9 cellular contexts compared by ENCODE assay signal in genomic region chr1:85579619-85580018, GRCh38. TPM values are rescaled to one million over a fixed set of nuclear protein-coding genes. Genes with fewer than 3 reads are reported as not detected.
A peak's percentile ranks its signal among the peaks of the same experiment; 100 is the strongest.
DNase-seq lines count a peak whose midpoint lies in the region; ATAC-seq and TF ChIP-seq lines count a peak whose summit lies in the region.
"Had no signal": no experiment of that assay in that cellular context is flagged by ENCODE, and none has a peak within 500 bp of the region (broad histone marks: within the 10 kb centered on the region; RNA-seq: fewer than 3 reads in every experiment).

No MANE protein-coding gene starts in this region.

- WGBS in hepatocyte (ENCODE audit: low lambda C conversion rate, missing lambda C conversion rate) = 13% methylated on average over 15 of the region's 15 CpGs
- WGBS in sigmoid colon, 2 donors = 11% methylated on average over 15 of the region's 15 CpGs

- intact Hi-C loops in sigmoid colon (cut with DNase I) = loop anchor here (2.0 to 10.0 kb wide), 3 partner anchors 82 to 635 kb away; partner anchors contain the start of gene DDAH1

- H3K9me3 Mint-ChIP-seq in natural killer cell treated with Interleukin-12 subunit alpha and Interleukin-12 subunit beta and Interleukin-15 and Interleukin-18, amount 100 ng/mL, for 72 hours = no peaks in the 10 kb centered on the region
- peaks cover 4% of the 10 kb centered on the region for H3K9me3 Mint-ChIP-seq in glutamatergic neuron (ENCODE audit: unreplicated experiment)

- H3K27me3 ChIP-seq in hepatocyte (peaks cover 11% of the 10 kb centered on the region), sigmoid colon (no peaks in the 10 kb centered on the region)

- H3K9me2 ChIP-seq in hepatocyte (replicated peaks; ENCODE audit: insufficient read depth) = no peaks in the 10 kb centered on the region

- H2AFZ ChIP-seq in hepatocyte = no peak overlapping the region

- no peak for TF ChIP-seq POLR2A in sigmoid colon (IDR thresholded peaks at IDR 0.05)

- H3K27ac Mint-ChIP-seq in natural killer cell treated with Interleukin-12 subunit alpha and Interleukin-12 subunit beta and Interleukin-15 and Interleukin-18, amount 100 ng/mL, for 72 hours = no peak overlapping the region
- no peak overlapping the region for H3K27ac Mint-ChIP-seq in glutamatergic neuron (ENCODE audit: unreplicated experiment)

- H3K4me3 ChIP-seq in hepatocyte (no peak overlapping the region), sigmoid colon (peak overlapping the region; percentile 24 to 87 (median 68))

- no peak for TF ChIP-seq EP300 in sigmoid colon (IDR thresholded peaks at IDR 0.05)

- no peaks in the 10 kb centered on the region for H3K9me3 ChIP-seq in hepatocyte (ENCODE audit: low read depth)
- no peaks in the 10 kb centered on the region for H3K9me3 ChIP-seq in sigmoid colon

- no peaks in the 10 kb centered on the region for H3K36me3 Mint-ChIP-seq in natural killer cell treated with Interleukin-12 subunit alpha and Interleukin-12 subunit beta and Interleukin-15 and Interleukin-18, amount 100 ng/mL, for 72 hours
- no peaks in the 10 kb centered on the region for H3K36me3 Mint-ChIP-seq in glutamatergic neuron (ENCODE audit: unreplicated experiment)

- DNase-seq in GM04504 (ENCODE audit: low read depth) = peak; percentile 43
- DNase-seq in amniotic epithelial cell (ENCODE audit: low read depth) = peak; percentile 58
- no peak for DNase-seq in hepatocyte (ENCODE audit: low spot score)
- peak; percentile 77 for DNase-seq in sigmoid colon
- DNase-seq in natural killer cell treated with Interleukin-12 subunit alpha and Interleukin-12 subunit beta and Interleukin-15 and Interleukin-18, amount 100 ng/mL, for 72 hours (ENCODE audit: low spot score) = no peak
- DNase-seq in activated CD4-positive, alpha-beta T cell treated with anti-CD3 and anti-CD28 coated beads, Interleukin-2, amount 50 U/mL, for 48 hours = no peak
- DNase-seq in SK-N-DZ (ENCODE audit: low spot score) = no peak
- DNase-seq in glutamatergic neuron = no peak

- peaks cover 10% of the 10 kb centered on the region for H3K79me2 ChIP-seq in hepatocyte

- H3K4me1 ChIP-seq in hepatocyte (ENCODE audit: insufficient read depth) = peaks cover 23% of the 10 kb centered on the region
- peaks cover 0 to 58% (median 48%) of the 10 kb centered on the region in 4 donors for H3K4me1 ChIP-seq in sigmoid colon

- peaks cover 46 to 48% of the 10 kb centered on the region in 2 donors for H3K27me3 Mint-ChIP-seq in natural killer cell treated with Interleukin-12 subunit alpha and Interleukin-12 subunit beta and Interleukin-15 and Interleukin-18, amount 100 ng/mL, for 72 hours
- H3K27me3 Mint-ChIP-seq in glutamatergic neuron (ENCODE audit: unreplicated experiment) = peaks cover 20% of the 10 kb centered on the region

- no peaks in the 10 kb centered on the region for H4K20me1 ChIP-seq in hepatocyte (ENCODE audit: insufficient read depth, poor library complexity, severe bottlenecking)

- H3K27ac ChIP-seq in hepatocyte (peak overlapping the region; percentile 83), sigmoid colon (peak overlapping the region; percentile 96 to 99 (median 98))

- ATAC-seq in natural killer cell treated with Interleukin-12 subunit alpha and Interleukin-12 subunit beta and Interleukin-15 and Interleukin-18, amount 100 ng/mL, for 72 hours = no peak

- no peak for TF ChIP-seq CTCF in hepatocyte (IDR thresholded peaks at IDR 0.05; ENCODE audit: poor library complexity)
- no peak for TF ChIP-seq CTCF in sigmoid colon (IDR thresholded peaks at IDR 0.05)
- TF ChIP-seq CTCF in glutamatergic neuron (IDR thresholded peaks at IDR 0.05; ENCODE audit: partially characterized antibody, unreplicated experiment) = no peak

- peaks cover 0 to 10% of the 10 kb centered on the region in 2 donors for H3K4me1 Mint-ChIP-seq in natural killer cell treated with Interleukin-12 subunit alpha and Interleukin-12 subunit beta and Interleukin-15 and Interleukin-18, amount 100 ng/mL, for 72 hours (ENCODE audit: low read depth in 2 of 2)
- peaks cover 7% of the 10 kb centered on the region for H3K4me1 Mint-ChIP-seq in glutamatergic neuron (ENCODE audit: low read depth, unreplicated experiment)

- peak overlapping the region; percentile 83 for H3K4me2 ChIP-seq in hepatocyte

- H3K36me3 ChIP-seq in hepatocyte (replicated peaks; ENCODE audit: insufficient read depth, low read depth) = no peaks in the 10 kb centered on the region
- peaks cover 0 to 16% (median 2%) of the 10 kb centered on the region in 4 donors for H3K36me3 ChIP-seq in sigmoid colon

- no peak overlapping the region for H3K4me3 Mint-ChIP-seq in natural killer cell treated with Interleukin-12 subunit alpha and Interleukin-12 subunit beta and Interleukin-15 and Interleukin-18, amount 100 ng/mL, for 72 hours
- H3K4me3 Mint-ChIP-seq in glutamatergic neuron (ENCODE audit: unreplicated experiment) = no peak overlapping the region

RNA-seq across cellular contexts. Expression of gene CCN1, which starts 0.9 kb away (rescaled TPM):
- total RNA-seq in hepatocyte (58.6 and 84.1 TPM in 2 replicates), sigmoid colon (100 to 1,000 TPM in 2 of 4 donors, 10 to 100 TPM in 2; 28.2 to 150 (median 104) TPM), glutamatergic neuron (ENCODE audit: unreplicated experiment) (1.8 TPM)
- polyA plus RNA-seq in hepatocyte (364 and 380 TPM in 2 replicates), sigmoid colon (10 to 100 TPM in 2 of 3 donors, 1 to 10 TPM in 1; 3.9 to 79.5 (median 22.8) TPM)
- total RNA-seq in natural killer cell treated with Interleukin-12 subunit alpha and Interleukin-12 subunit beta and Interleukin-15 and Interleukin-18, amount 100 ng/mL, for 72 hours = not detected
- polyA plus RNA-seq in SK-N-DZ (2014; cell fraction: cytosol; rRNA removed) = 0.12 and 0.13 TPM in 2 replicates
- polyA plus RNA-seq in SK-N-DZ (2014; cell fraction: nucleus; rRNA removed) = 0.08 and 1.3 TPM in 2 replicates
- total RNA-seq: T-helper 2 cell treated with Interferon-gamma antibody and Interleukin-4, amounts not matched to agents 100 ng/mL and 5 ng/mL, for 36 hours had no signal

Comparison
In these comparisons a context has a peak if more than half of its experiments do, and no peak if none do; other contexts are left out.
1. DNase-seq: peak in GM04504 (single experiment), amniotic epithelial cell (single experiment) and sigmoid colon (single experiment); none in hepatocyte (single experiment), natural killer cell treated with Interleukin-12 subunit alpha and Interleukin-12 subunit beta and Interleukin-15 and Interleukin-18, amount 100 ng/mL, for 72 hours (single experiment), activated CD4-positive, alpha-beta T cell treated with anti-CD3 and anti-CD28 coated beads, Interleukin-2, amount 50 U/mL, for 48 hours (0 of 2), SK-N-DZ (single experiment) and glutamatergic neuron (single experiment).
2. RNA of gene CCN1, which starts 0.9 kb away (total RNA-seq): 28.2 to 150 TPM in sigmoid colon and 58.6 to 84.1 TPM in hepatocyte; 1.8 TPM in glutamatergic neuron (single experiment) and not detected in natural killer cell treated with Interleukin-12 subunit alpha and Interleukin-12 subunit beta and Interleukin-15 and Interleukin-18, amount 100 ng/mL, for 72 hours; every median in the first group is over 10 times any median in the second.